Comparison of ENCODE assay signal across 13 cellular contexts in genomic region chr2:44705356-44705755, GRCh38.
"Had no signal": no experiment of that assay in that cellular context is flagged by ENCODE, and none has a peak within 500 bp of the region (broad histone marks: within the 10 kb centered on the region; RNA-seq: fewer than 3 reads in every experiment).

No MANE protein-coding gene starts in this region.

- H3K4me1 ChIP-seq: breast epithelium, gastrocnemius medialis, right atrium auricular region, stomach had no signal

- H3K4me3 ChIP-seq: breast epithelium, gastrocnemius medialis, right atrium auricular region, skin epidermis, stomach, thoracic aorta had no signal

- H3K36me3 ChIP-seq: breast epithelium, gastrocnemius medialis, right atrium auricular region, stomach, thoracic aorta had no signal

- H3K27me3 ChIP-seq: breast epithelium, gastrocnemius medialis, right atrium auricular region, stomach had no signal

- H3K9me3 ChIP-seq: breast epithelium, gastrocnemius medialis, right atrium auricular region, stomach, thoracic aorta had no signal

- H3K27ac ChIP-seq: breast epithelium, gastrocnemius medialis, right atrium auricular region, skin epidermis, stomach, thoracic aorta had no signal

- DNase-seq: activated CD4-positive, alpha-beta T cell treated with anti-CD3 and anti-CD28 coated beads for 1 hour; activated CD4-positive, alpha-beta T cell treated with anti-CD3 and anti-CD28 coated beads, Interleukin-2, amount 50 U/mL, for 48 hours; activated CD8-positive, alpha-beta memory T cell treated with anti-CD3 and anti-CD28 coated beads, Interleukin-2, amount 10 ng/mL, durations not matched to agents 7 days and 5 days; activated effector memory CD4-positive, alpha-beta T cell treated with anti-CD3 and anti-CD28 coated beads, Interleukin-2, amount 50 U/mL, for 16 hours; activated T-cell treated with anti-CD3 and anti-CD28 coated beads, Interleukin-2, amount 50 U/mL, for 24 hours; gastrocnemius medialis; left ventricle myocardium superior; mesenchymal stem cell; stomach had no signal
